In the genomic region with DNA sequence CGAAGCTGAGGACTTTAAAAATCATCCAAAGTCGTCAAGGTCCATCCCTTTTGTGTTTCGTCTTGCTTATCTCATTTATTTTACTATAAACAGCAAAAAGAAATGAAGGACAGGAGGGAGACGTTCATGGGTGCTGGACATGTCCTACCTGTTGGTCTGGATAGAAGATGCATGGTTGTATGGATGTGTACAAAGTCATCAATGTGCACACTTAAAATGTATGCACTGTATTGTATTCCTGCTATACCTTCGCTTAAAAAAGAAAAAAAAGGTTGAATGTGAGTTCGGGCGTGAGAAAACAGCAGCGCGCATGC, we compare ENCODE assay signal across 8 cellular contexts. TPM values are rescaled to one million over a fixed set of nuclear protein-coding genes. Genes with fewer than 3 reads are reported as not detected.
A peak's percentile ranks its signal among the peaks of the same experiment; 100 is the strongest.
DNase-seq lines count a peak whose midpoint lies in the region; ATAC-seq and TF ChIP-seq lines count a peak whose summit lies in the region.

No MANE protein-coding gene starts in this region.

- DNase-seq in SJCRH30 (no peak), fibroblast of mammary gland (ENCODE audit: low read depth) (no peak), retinal pigment epithelial cell (ENCODE audit: low read depth) (no peak), ACHN (no peak), NCI-H1048 (lab: John Stamatoyannopoulos, UW) (no peak), DMS53 treated with DMSO at 0.1 percent for 48 hours (lab: John Stamatoyannopoulos, UW; ENCODE audit: unreplicated experiment) (no peak)

- H3K4me1 ChIP-seq in SJCRH30: peaks cover 7% of the 10 kb centered on the region

- TF ChIP-seq CTCF in fibroblast of mammary gland (conservative IDR thresholded peaks at IDR 0.05; ENCODE audit: control insufficient read depth, insufficient read depth, low read depth, low read length): no peak
- no peak for TF ChIP-seq CTCF in retinal pigment epithelial cell (conservative IDR thresholded peaks at IDR 0.05; ENCODE audit: low read depth, low read length)

- ATAC-seq in GM18907 (IDR thresholded peaks at IDR 0.05; ENCODE audit: unreplicated experiment) (peak; percentile 23), GM18867 (IDR thresholded peaks at IDR 0.05; ENCODE audit: unreplicated experiment) (no peak)

- no peaks in the 10 kb centered on the region for H3K27me3 ChIP-seq in SJCRH30

- no peaks in the 10 kb centered on the region for H3K36me3 ChIP-seq in SJCRH30

- peak overlapping the region; percentile 70 for H3K4me3 ChIP-seq in SJCRH30
- H3K4me3 ChIP-seq in fibroblast of mammary gland (ENCODE audit: control insufficient read depth, low read depth, low read length): peak overlapping the region; percentile 72
- peak overlapping the region; percentile 78 for H3K4me3 ChIP-seq in retinal pigment epithelial cell (ENCODE audit: low read length)

- H3K27ac ChIP-seq in SJCRH30: no peak overlapping the region

- in situ Hi-C loops in ACHN (cut with HindIII; ENCODE audit: low pct_ligation_motif_present, low pct_unique_long_range_greater_than_20kb, low sequenced_read_pairs): no loop called here

- H3K9me3 ChIP-seq in SJCRH30 (replicated peaks): no peaks in the 10 kb centered on the region

RNA-seq across cellular contexts. Expression of a gene that starts 0.3 kb away (rescaled TPM):
- 17.2 and 18.2 TPM in 2 replicates for total RNA-seq in SJCRH30 (2014; rRNA removed; shearing (Covaris generic))

RNA-seq across cellular contexts. Expression of a gene that starts 6.0 kb away (rescaled TPM):
- total RNA-seq in SJCRH30 (2014; rRNA removed; shearing (Covaris generic)): 88.4 and 88.7 TPM in 2 replicates

RNA-seq across cellular contexts. Expression of a gene that starts 22.0 kb away (rescaled TPM):
- total RNA-seq in SJCRH30 (2014; rRNA removed; shearing (Covaris generic)): 0.13 and 0.18 TPM in 2 replicates
